In genomic region chr6:13915566-13916229, GRCh38 we compare ENCODE assay signal across 1 cellular context.
TF ChIP-seq lines count a peak whose summit lies in the region.

No MANE protein-coding gene starts in this region.

TF ChIP-seq in HepG2, 621 proteins besides CTCF, POLR2A, EP300 and RAD21 (continued from another document):
- TF ChIP-seq, protein P1, sequence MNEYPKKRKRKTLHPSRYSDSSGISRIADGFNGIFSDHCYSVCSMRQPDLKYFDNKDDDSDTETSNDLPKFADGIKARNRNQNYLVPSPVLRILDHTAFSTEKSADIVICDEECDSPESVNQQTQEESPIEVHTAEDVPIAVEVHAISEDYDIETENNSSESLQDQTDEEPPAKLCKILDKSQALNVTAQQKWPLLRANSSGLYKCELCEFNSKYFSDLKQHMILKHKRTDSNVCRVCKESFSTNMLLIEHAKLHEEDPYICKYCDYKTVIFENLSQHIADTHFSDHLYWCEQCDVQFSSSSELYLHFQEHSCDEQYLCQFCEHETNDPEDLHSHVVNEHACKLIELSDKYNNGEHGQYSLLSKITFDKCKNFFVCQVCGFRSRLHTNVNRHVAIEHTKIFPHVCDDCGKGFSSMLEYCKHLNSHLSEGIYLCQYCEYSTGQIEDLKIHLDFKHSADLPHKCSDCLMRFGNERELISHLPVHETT (CRISPR knock-in tag; conservative IDR thresholded peaks at IDR 0.05) = no peak
TF ChIP-seq in HepG2: peak in this region for 0.
